In the genomic region with DNA sequence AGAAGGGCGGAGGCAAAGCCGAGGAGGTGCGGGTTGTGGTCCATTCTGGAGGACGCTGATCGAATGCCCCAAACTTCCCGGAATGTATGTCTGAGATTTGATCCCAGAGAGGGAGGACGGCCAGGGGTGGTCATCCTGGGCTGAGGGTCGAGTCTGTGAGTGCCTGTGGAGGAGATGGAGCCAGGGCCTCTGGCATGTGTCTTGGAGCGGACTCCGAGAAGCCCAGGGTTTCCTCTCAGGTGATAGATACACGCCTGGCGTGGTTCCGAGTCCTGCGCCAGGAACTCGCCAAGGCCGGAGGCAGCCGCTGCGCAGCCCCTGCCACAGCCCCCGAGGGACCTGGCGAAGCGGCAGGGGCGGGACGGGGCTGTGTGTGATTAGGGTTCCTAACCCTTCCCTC, we compare ENCODE assay signal across 2 cellular contexts.
TF ChIP-seq lines count a peak whose summit lies in the region.

No MANE protein-coding gene starts in this region.

TF ChIP-seq in liver, 16 proteins besides CTCF, POLR2A, EP300 and RAD21:
- TF ChIP-seq GABPA (IDR thresholded peaks at IDR 0.05 in 1 of 2, conservative IDR thresholded peaks at IDR 0.05 in 1 of 2) (no peak), HNF4A (conservative IDR thresholded peaks at IDR 0.05) (no peak), YY1 (IDR thresholded peaks at IDR 0.05) (no peak), HNF4G (IDR thresholded peaks at IDR 0.05) (no peak), FOXA1 (IDR thresholded peaks at IDR 0.05) (no peak), NR2F2 (IDR thresholded peaks at IDR 0.05) (no peak), SP1 (IDR thresholded peaks at IDR 0.05) (no peak), RXRA (IDR thresholded peaks at IDR 0.05) (no peak), EGR1 (IDR thresholded peaks at IDR 0.05; ENCODE audit: low read depth in 2 of 2) (no peak), FOXA2 (IDR thresholded peaks at IDR 0.05) (no peak), JUND (IDR thresholded peaks at IDR 0.05) (no peak), TAF1 (conservative IDR thresholded peaks at IDR 0.05) (no peak)
- TF ChIP-seq, protein P1, sequence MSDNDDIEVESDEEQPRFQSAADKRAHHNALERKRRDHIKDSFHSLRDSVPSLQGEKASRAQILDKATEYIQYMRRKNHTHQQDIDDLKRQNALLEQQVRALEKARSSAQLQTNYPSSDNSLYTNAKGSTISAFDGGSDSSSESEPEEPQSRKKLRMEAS (IDR thresholded peaks at IDR 0.05) = no peak
- TF ChIP-seq, protein P2, sequence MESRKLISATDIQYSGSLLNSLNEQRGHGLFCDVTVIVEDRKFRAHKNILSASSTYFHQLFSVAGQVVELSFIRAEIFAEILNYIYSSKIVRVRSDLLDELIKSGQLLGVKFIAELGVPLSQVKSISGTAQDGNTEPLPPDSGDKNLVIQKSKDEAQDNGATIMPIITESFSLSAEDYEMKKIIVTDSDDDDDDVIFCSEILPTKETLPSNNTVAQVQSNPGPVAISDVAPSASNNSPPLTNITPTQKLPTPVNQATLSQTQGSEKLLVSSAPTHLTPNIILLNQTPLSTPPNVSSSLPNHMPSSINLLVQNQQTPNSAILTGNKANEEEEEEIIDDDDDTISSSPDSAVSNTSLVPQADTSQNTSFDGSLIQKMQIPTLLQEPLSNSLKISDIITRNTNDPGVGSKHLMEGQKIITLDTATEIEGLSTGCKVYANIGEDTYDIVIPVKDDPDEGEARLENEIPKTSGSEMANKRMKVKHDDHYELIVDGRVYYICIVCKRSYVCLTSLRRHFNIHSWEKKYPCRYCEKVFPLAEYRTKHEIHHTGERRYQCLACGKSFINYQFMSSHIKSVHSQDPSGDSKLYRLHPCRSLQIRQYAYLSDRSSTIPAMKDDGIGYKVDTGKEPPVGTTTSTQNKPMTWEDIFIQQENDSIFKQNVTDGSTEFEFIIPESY (IDR thresholded peaks at IDR 0.05) = no peak
- TF ChIP-seq, protein P3, sequence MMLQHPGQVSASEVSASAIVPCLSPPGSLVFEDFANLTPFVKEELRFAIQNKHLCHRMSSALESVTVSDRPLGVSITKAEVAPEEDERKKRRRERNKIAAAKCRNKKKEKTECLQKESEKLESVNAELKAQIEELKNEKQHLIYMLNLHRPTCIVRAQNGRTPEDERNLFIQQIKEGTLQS (IDR thresholded peaks at IDR 0.05) = no peak
- TF ChIP-seq, protein P4, sequence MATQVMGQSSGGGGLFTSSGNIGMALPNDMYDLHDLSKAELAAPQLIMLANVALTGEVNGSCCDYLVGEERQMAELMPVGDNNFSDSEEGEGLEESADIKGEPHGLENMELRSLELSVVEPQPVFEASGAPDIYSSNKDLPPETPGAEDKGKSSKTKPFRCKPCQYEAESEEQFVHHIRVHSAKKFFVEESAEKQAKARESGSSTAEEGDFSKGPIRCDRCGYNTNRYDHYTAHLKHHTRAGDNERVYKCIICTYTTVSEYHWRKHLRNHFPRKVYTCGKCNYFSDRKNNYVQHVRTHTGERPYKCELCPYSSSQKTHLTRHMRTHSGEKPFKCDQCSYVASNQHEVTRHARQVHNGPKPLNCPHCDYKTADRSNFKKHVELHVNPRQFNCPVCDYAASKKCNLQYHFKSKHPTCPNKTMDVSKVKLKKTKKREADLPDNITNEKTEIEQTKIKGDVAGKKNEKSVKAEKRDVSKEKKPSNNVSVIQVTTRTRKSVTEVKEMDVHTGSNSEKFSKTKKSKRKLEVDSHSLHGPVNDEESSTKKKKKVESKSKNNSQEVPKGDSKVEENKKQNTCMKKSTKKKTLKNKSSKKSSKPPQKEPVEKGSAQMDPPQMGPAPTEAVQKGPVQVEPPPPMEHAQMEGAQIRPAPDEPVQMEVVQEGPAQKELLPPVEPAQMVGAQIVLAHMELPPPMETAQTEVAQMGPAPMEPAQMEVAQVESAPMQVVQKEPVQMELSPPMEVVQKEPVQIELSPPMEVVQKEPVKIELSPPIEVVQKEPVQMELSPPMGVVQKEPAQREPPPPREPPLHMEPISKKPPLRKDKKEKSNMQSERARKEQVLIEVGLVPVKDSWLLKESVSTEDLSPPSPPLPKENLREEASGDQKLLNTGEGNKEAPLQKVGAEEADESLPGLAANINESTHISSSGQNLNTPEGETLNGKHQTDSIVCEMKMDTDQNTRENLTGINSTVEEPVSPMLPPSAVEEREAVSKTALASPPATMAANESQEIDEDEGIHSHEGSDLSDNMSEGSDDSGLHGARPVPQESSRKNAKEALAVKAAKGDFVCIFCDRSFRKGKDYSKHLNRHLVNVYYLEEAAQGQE (IDR thresholded peaks at IDR 0.05) = no peak

TF ChIP-seq in HepG2, 621 proteins besides CTCF, POLR2A, EP300 and RAD21:
- TF ChIP-seq KDM2A (CRISPR knock-in tag; IDR thresholded peaks at IDR 0.05; ENCODE audit: borderline replicate concordance, low read depth) (no peak), ZNF792 (CRISPR knock-in tag; IDR thresholded peaks at IDR 0.05) (no peak), CCAR2 (optimal IDR thresholded peaks at IDR 0.05; ENCODE audit: low read depth, low read length) (no peak), MBNL3 (CRISPR knock-in tag; conservative IDR thresholded peaks at IDR 0.05) (no peak), CAMTA2 (CRISPR knock-in tag; IDR thresholded peaks at IDR 0.05; ENCODE audit: borderline replicate concordance) (no peak), ERF (CRISPR knock-in tag; IDR thresholded peaks at IDR 0.05) (no peak), HCFC1 (IDR thresholded peaks at IDR 0.05; ENCODE audit: low read depth, low read length) (no peak), ZNF558 (CRISPR knock-in tag; IDR thresholded peaks at IDR 0.05; ENCODE audit: borderline replicate concordance) (no peak), NFKBIZ (CRISPR knock-in tag; IDR thresholded peaks at IDR 0.05) (no peak), CC2D1A (CRISPR knock-in tag; IDR thresholded peaks at IDR 0.05) (no peak), TBP (CRISPR knock-in tag; IDR thresholded peaks at IDR 0.05) (no peak), ZNF678 (CRISPR knock-in tag; IDR thresholded peaks at IDR 0.05) (no peak)
- TF ChIP-seq, protein P5, sequence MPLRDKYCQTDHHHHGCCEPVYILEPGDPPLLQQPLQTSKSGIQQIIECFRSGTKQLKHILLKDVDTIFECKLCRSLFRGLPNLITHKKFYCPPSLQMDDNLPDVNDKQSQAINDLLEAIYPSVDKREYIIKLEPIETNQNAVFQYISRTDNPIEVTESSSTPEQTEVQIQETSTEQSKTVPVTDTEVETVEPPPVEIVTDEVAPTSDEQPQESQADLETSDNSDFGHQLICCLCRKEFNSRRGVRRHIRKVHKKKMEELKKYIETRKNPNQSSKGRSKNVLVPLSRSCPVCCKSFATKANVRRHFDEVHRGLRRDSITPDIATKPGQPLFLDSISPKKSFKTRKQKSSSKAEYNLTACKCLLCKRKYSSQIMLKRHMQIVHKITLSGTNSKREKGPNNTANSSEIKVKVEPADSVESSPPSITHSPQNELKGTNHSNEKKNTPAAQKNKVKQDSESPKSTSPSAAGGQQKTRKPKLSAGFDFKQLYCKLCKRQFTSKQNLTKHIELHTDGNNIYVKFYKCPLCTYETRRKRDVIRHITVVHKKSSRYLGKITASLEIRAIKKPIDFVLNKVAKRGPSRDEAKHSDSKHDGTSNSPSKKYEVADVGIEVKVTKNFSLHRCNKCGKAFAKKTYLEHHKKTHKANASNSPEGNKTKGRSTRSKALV (CRISPR knock-in tag; IDR thresholded peaks at IDR 0.05) = no peak
- TF ChIP-seq, protein P6, sequence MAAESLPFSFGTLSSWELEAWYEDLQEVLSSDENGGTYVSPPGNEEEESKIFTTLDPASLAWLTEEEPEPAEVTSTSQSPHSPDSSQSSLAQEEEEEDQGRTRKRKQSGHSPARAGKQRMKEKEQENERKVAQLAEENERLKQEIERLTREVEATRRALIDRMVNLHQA (CRISPR knock-in tag; IDR thresholded peaks at IDR 0.05) = no peak
- TF ChIP-seq, protein P7, sequence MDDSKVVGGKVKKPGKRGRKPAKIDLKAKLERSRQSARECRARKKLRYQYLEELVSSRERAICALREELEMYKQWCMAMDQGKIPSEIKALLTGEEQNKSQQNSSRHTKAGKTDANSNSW (CRISPR knock-in tag; IDR thresholded peaks at IDR 0.05; ENCODE audit: borderline replicate concordance) = no peak
